Comparison of ENCODE assay signal across 8 cellular contexts in the genomic region with DNA sequence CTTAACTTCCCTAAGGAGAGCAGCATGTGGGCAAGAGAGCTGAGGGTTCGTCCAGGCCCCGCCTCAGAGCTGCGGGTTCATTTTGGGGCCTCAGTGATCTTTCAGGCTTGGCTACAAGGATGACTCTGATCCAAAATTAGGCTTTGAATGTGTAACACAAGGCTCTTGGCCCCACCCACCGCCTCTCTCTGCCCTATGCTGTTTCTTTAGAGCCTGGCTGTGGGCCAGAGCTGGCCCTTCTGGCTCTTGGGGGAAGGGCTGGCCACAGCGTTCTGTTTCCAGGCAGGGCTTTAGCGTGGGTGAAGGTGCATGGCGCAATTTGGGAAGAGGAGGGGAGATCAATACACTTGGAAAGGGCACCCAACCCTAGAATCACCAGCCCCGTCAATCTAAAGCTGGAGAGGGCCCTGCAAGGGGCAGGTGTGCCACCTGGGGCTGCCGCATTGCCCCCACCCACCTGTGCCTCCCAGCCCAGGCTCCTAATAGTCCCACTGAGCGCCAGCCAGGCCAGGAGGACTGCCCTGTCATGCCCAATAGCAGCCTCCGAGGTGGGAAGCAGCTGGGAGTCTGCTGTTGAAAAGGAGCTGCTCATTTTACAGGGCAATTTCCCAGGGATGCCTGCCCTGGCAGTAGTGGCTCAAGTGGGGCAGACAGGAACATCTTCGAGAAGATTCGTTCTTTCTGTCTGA.
DNase-seq lines count a peak whose midpoint lies in the region; ATAC-seq and TF ChIP-seq lines count a peak whose summit lies in the region.

No MANE protein-coding gene starts in this region.

- no peak for TF ChIP-seq POLR2A in vagina (IDR thresholded peaks at IDR 0.05)

- H3K27me3 Mint-ChIP-seq in mesothelial cell of epicardium (ENCODE audit: low read depth), result no peaks in the 10 kb centered on the region
- H3K27me3 Mint-ChIP-seq in activated naive CD4-positive, alpha-beta T cell treated with anti-CD3 and anti-CD28 coated beads for 36 hours (ENCODE audit: low read depth), result peaks cover 8% of the 10 kb centered on the region

- H3K9ac ChIP-seq in duodenal mucosa (ENCODE audit: low read depth in 1 of 2, low read length in 2 of 2), result peak overlapping the region in 1 of 2 donors; percentile 7

- no peak for TF ChIP-seq RAD21 in Ishikawa (IDR thresholded peaks at IDR 0.05; ENCODE audit: low read depth)

- H3K9me3 Mint-ChIP-seq in mesothelial cell of epicardium, result no peaks in the 10 kb centered on the region
- no peaks in the 10 kb centered on the region for H3K9me3 Mint-ChIP-seq in activated naive CD4-positive, alpha-beta T cell treated with anti-CD3 and anti-CD28 coated beads for 36 hours

- peaks cover 77% of the 10 kb centered on the region for H3K4me1 Mint-ChIP-seq in mesothelial cell of epicardium
- peaks cover 26% of the 10 kb centered on the region for H3K4me1 Mint-ChIP-seq in activated naive CD4-positive, alpha-beta T cell treated with anti-CD3 and anti-CD28 coated beads for 36 hours (ENCODE audit: low read depth)

- intact Hi-C loops in vagina (cut with DNase I), result no loop called here
- intact Hi-C loops in activated naive CD4-positive, alpha-beta T cell treated with anti-CD3 and anti-CD28 coated beads for 36 hours (cut with micrococcal nuclease), result no loop called here

- CTCF ChIA-PET in activated naive CD4-positive, alpha-beta T cell treated with anti-CD3 and anti-CD28 coated beads for 36 hours (lab: Charles Lee), result interaction anchor here (0.5 to 2.2 kb wide), 3 partner anchors 10 to 1327 kb away, joined by 3 to 9 read pairs (median 3); no protein-coding TSS in a partner anchor

- no peaks in the 10 kb centered on the region for H3K27me3 ChIP-seq in duodenal mucosa (ENCODE audit: control insufficient read depth in 1 of 2, insufficient read depth in 2 of 2, low read length in 2 of 2)
- H3K27me3 ChIP-seq in vagina, result no peaks in the 10 kb centered on the region

- ATAC-seq in HG02798 (IDR thresholded peaks at IDR 0.05; ENCODE audit: poor library complexity, unreplicated experiment) (no peak), HG03095 (IDR thresholded peaks at IDR 0.05; ENCODE audit: unreplicated experiment) (no peak)

- H3K36me3 ChIP-seq in duodenal mucosa (ENCODE audit: control insufficient read depth in 1 of 2, insufficient read depth in 2 of 2, low read length in 2 of 2), result no peaks in the 10 kb centered on the region
- no peaks in the 10 kb centered on the region for H3K36me3 ChIP-seq in vagina

- DNase-seq in NOMO-1 treated with DMSO at 0.1 percent for 48 hours (lab: John Stamatoyannopoulos, UW; ENCODE audit: unreplicated experiment) (peak; percentile 86), mesothelial cell of epicardium (ENCODE audit: low spot score in 2 of 2, unreplicated experiment in 2 of 2) (peak in 1 of 2 experiments; percentile 56), vagina (ENCODE audit: extremely low spot score in 2 of 2) (no peak)
- no peak for DNase-seq in activated naive CD4-positive, alpha-beta T cell treated with anti-CD3 and anti-CD28 coated beads for 36 hours

- H3K27ac ChIP-seq in duodenal mucosa (ENCODE audit: low read depth, low read length) (peak overlapping the region; percentile 49), vagina (peak overlapping the region; percentile 81)

- H3K27ac Mint-ChIP-seq in mesothelial cell of epicardium, result peak overlapping the region; percentile 96
- H3K27ac Mint-ChIP-seq in activated naive CD4-positive, alpha-beta T cell treated with anti-CD3 and anti-CD28 coated beads for 36 hours, result no peak overlapping the region

- TF ChIP-seq EP300 in Ishikawa (IDR thresholded peaks at IDR 0.05; ENCODE audit: borderline replicate concordance), result no peak

- no peak overlapping the region for H3K4me3 Mint-ChIP-seq in mesothelial cell of epicardium
- H3K4me3 Mint-ChIP-seq in activated naive CD4-positive, alpha-beta T cell treated with anti-CD3 and anti-CD28 coated beads for 36 hours, result no peak overlapping the region

- TF ChIP-seq CTCF in mesothelial cell of epicardium (IDR thresholded peaks at IDR 0.05; ENCODE audit: unreplicated experiment), result no peak
- no peak for TF ChIP-seq CTCF in vagina (IDR thresholded peaks at IDR 0.05)

- no peaks in the 10 kb centered on the region for H3K9me3 ChIP-seq in duodenal mucosa (ENCODE audit: control insufficient read depth in 1 of 2, low read length in 2 of 2)
- H3K9me3 ChIP-seq in vagina, result no peaks in the 10 kb centered on the region

- H3K4me3 ChIP-seq in duodenal mucosa (ENCODE audit: low read depth in 1 of 2, low read length in 2 of 2) (peak overlapping the region; percentile 10 to 34), vagina (peak overlapping the region in 1 of 2 donors; percentile 23)

- no peaks in the 10 kb centered on the region for H3K36me3 Mint-ChIP-seq in mesothelial cell of epicardium
- no peaks in the 10 kb centered on the region for H3K36me3 Mint-ChIP-seq in activated naive CD4-positive, alpha-beta T cell treated with anti-CD3 and anti-CD28 coated beads for 36 hours (ENCODE audit: low read depth)

- H3K4me1 ChIP-seq in duodenal mucosa (ENCODE audit: control insufficient read depth in 1 of 2, insufficient read depth in 2 of 2, low read length in 2 of 2) (peaks cover 38 to 54% of the 10 kb centered on the region in 2 donors), vagina (peaks cover 43% of the 10 kb centered on the region)

TF ChIP-seq in Ishikawa, 13 proteins besides CTCF, POLR2A, EP300 and RAD21:
- TF ChIP-seq TCF12 (IDR thresholded peaks at IDR 0.05; ENCODE audit: low read depth) (no peak), FOXM1 (IDR thresholded peaks at IDR 0.05; ENCODE audit: borderline replicate concordance, low read depth) (no peak), NFIC (IDR thresholded peaks at IDR 0.05) (peak; percentile 72)
- TF ChIP-seq, protein P1, sequence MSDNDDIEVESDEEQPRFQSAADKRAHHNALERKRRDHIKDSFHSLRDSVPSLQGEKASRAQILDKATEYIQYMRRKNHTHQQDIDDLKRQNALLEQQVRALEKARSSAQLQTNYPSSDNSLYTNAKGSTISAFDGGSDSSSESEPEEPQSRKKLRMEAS (IDR thresholded peaks at IDR 0.05), result no peak
- TF ChIP-seq, protein P2, sequence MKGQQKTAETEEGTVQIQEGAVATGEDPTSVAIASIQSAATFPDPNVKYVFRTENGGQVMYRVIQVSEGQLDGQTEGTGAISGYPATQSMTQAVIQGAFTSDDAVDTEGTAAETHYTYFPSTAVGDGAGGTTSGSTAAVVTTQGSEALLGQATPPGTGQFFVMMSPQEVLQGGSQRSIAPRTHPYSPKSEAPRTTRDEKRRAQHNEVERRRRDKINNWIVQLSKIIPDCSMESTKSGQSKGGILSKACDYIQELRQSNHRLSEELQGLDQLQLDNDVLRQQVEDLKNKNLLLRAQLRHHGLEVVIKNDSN (IDR thresholded peaks at IDR 0.05), result no peak
- TF ChIP-seq, protein P3, sequence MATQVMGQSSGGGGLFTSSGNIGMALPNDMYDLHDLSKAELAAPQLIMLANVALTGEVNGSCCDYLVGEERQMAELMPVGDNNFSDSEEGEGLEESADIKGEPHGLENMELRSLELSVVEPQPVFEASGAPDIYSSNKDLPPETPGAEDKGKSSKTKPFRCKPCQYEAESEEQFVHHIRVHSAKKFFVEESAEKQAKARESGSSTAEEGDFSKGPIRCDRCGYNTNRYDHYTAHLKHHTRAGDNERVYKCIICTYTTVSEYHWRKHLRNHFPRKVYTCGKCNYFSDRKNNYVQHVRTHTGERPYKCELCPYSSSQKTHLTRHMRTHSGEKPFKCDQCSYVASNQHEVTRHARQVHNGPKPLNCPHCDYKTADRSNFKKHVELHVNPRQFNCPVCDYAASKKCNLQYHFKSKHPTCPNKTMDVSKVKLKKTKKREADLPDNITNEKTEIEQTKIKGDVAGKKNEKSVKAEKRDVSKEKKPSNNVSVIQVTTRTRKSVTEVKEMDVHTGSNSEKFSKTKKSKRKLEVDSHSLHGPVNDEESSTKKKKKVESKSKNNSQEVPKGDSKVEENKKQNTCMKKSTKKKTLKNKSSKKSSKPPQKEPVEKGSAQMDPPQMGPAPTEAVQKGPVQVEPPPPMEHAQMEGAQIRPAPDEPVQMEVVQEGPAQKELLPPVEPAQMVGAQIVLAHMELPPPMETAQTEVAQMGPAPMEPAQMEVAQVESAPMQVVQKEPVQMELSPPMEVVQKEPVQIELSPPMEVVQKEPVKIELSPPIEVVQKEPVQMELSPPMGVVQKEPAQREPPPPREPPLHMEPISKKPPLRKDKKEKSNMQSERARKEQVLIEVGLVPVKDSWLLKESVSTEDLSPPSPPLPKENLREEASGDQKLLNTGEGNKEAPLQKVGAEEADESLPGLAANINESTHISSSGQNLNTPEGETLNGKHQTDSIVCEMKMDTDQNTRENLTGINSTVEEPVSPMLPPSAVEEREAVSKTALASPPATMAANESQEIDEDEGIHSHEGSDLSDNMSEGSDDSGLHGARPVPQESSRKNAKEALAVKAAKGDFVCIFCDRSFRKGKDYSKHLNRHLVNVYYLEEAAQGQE (IDR thresholded peaks at IDR 0.05; ENCODE audit: low read depth), result no peak
